In genomic region chr11:577611-577894, GRCh38 we compare ENCODE assay signal across 9 cellular contexts. TPM values are rescaled to one million over a fixed set of nuclear protein-coding genes. Genes with fewer than 3 reads are reported as not detected.
DNase-seq lines count a peak whose midpoint lies in the region; ATAC-seq and TF ChIP-seq lines count a peak whose summit lies in the region.
"Had no signal": no experiment of that assay in that cellular context is flagged by ENCODE, and none has a peak within 500 bp of the region (broad histone marks: within the 10 kb centered on the region; RNA-seq: fewer than 3 reads in every experiment).

No MANE protein-coding gene starts in this region.

- peak overlapping the region; percentile 89 for H3K9ac ChIP-seq in SK-N-SH

- H3K27ac Mint-ChIP-seq in activated T-helper 2 cell treated with anti-CD3 and anti-CD28 coated beads, Interferon-gamma antibody, Interleukin-2, Interleukin-4, amounts not matched to agents 10 μg/mL and 5 μg/mL and 100 μg/mL, durations not matched to agents 14 hours and 24 hours and 36 hours = peak overlapping the region; percentile 87
- H3K27ac Mint-ChIP-seq in stimulated activated naive CD8-positive, alpha-beta T cell treated with anti-CD3 and anti-CD28 coated beads, Interleukin-15, amount 100 ng/mL, for 72 hours = peak overlapping the region; percentile 89 to 95

- H3K9me2 ChIP-seq in SK-N-SH = no peaks in the 10 kb centered on the region

- ATAC-seq in SK-N-SH treated with all-trans-retinoic acid at 6 μM for 48 hours (no peak), HG02759 (IDR thresholded peaks at IDR 0.05; ENCODE audit: unreplicated experiment) (no peak), GM18870 (IDR thresholded peaks at IDR 0.05; ENCODE audit: unreplicated experiment) (no peak)
- ATAC-seq in stimulated activated naive CD8-positive, alpha-beta T cell treated with anti-CD3 and anti-CD28 coated beads, Interleukin-15, amount 100 ng/mL, for 72 hours = no peak

- no peaks in the 10 kb centered on the region for H3F3A ChIP-seq in SK-N-SH (replicated peaks; ENCODE audit: insufficient read depth)

- TF ChIP-seq EP300 in SK-N-SH (IDR thresholded peaks at IDR 0.05; ENCODE audit: borderline replicate concordance in 1 of 2, low read depth in 1 of 2, low read length in 1 of 2) = no peak

- peak overlapping the region; percentile 93 for H3K4me3 Mint-ChIP-seq in activated T-helper 2 cell treated with anti-CD3 and anti-CD28 coated beads, Interferon-gamma antibody, Interleukin-2, Interleukin-4, amounts not matched to agents 10 μg/mL and 5 μg/mL and 100 μg/mL, durations not matched to agents 14 hours and 24 hours and 36 hours (ENCODE audit: low read depth)
- peak overlapping the region; percentile 88 to 93 for H3K4me3 Mint-ChIP-seq in stimulated activated naive CD8-positive, alpha-beta T cell treated with anti-CD3 and anti-CD28 coated beads, Interleukin-15, amount 100 ng/mL, for 72 hours

- intact Hi-C loops in activated T-helper 2 cell treated with anti-CD3 and anti-CD28 coated beads, Interferon-gamma antibody, Interleukin-2, Interleukin-4, amounts not matched to agents 10 μg/mL and 5 μg/mL and 100 μg/mL, durations not matched to agents 14 hours and 24 hours and 36 hours (cut with micrococcal nuclease) = loop anchor here (5.0 kb wide), 1 partner anchor 35 kb away; no protein-coding TSS in a partner anchor

- no peaks in the 10 kb centered on the region for H3K27me3 ChIP-seq in SK-N-SH (ENCODE audit: insufficient read depth)

- CTCF ChIA-PET in SK-N-SH (lab: Yijun Ruan, JAX) = interaction anchor here (0.6 to 2.2 kb wide), 2 partner anchors 23 to 59 kb away, joined by 3 to 9 read pairs; no protein-coding TSS in a partner anchor

- H2AFZ ChIP-seq in SK-N-SH (ENCODE audit: low read depth) = no peak overlapping the region

- H3K4me3 ChIP-seq in SK-N-SH (ENCODE audit: low read depth in 2 of 2, low read length in 1 of 2) (peak overlapping the region; percentile 93 to 98), iPS-18c (ENCODE audit: insufficient read depth, low read depth, low read length) (peak overlapping the region; percentile 87)

- no peak for TF ChIP-seq CTCF in SK-N-SH (IDR thresholded peaks at IDR 0.05)

- POLR2A ChIA-PET in SK-N-SH (lab: Yijun Ruan, JAX) = interaction anchor here (0.9 kb wide), 2 partner anchors 8 to 208 kb away, joined by 3 read pairs; no protein-coding TSS in a partner anchor

- H3K36me3 Mint-ChIP-seq in activated T-helper 2 cell treated with anti-CD3 and anti-CD28 coated beads, Interferon-gamma antibody, Interleukin-2, Interleukin-4, amounts not matched to agents 10 μg/mL and 5 μg/mL and 100 μg/mL, durations not matched to agents 14 hours and 24 hours and 36 hours (ENCODE audit: low read depth) = peaks cover 18% of the 10 kb centered on the region

- WGBS in SK-N-SH (ENCODE audit: low lambda C conversion rate) = 13% methylated on average over 6 of the region's 6 CpGs

- peaks cover 63% of the 10 kb centered on the region for H3K79me2 ChIP-seq in SK-N-SH (ENCODE audit: insufficient read depth)

- DNase-seq in SK-N-SH = no peak
- no peak for DNase-seq in activated T-helper 2 cell treated with anti-CD3 and anti-CD28 coated beads, Interferon-gamma antibody, Interleukin-2, Interleukin-4, amounts not matched to agents 10 μg/mL and 5 μg/mL and 100 μg/mL, durations not matched to agents 14 hours and 24 hours and 36 hours (ENCODE audit: low spot score)
- DNase-seq in stimulated activated naive CD8-positive, alpha-beta T cell treated with anti-CD3 and anti-CD28 coated beads, Interleukin-15, amount 100 ng/mL, for 72 hours = no peak
- DNase-seq in activated effector memory CD4-positive, alpha-beta T cell treated with Interleukin-2 at 50 U/mL for 16 hours = no peak
- DNase-seq: 8988T had no signal

- H3K27ac ChIP-seq in SK-N-SH (ENCODE audit: low read depth in 2 of 2, low read length in 1 of 2) = no peak overlapping the region; a peak in 1 of 4 replicates

- H4K20me1 ChIP-seq in SK-N-SH (ENCODE audit: insufficient read depth) = peaks cover 57% of the 10 kb centered on the region

- no peaks in the 10 kb centered on the region for H3K9me3 ChIP-seq in SK-N-SH
- H3K9me3 ChIP-seq in iPS-18c (ENCODE audit: control insufficient read depth, insufficient read depth, low read length) = no peaks in the 10 kb centered on the region

- H3K4me1 Mint-ChIP-seq in activated T-helper 2 cell treated with anti-CD3 and anti-CD28 coated beads, Interferon-gamma antibody, Interleukin-2, Interleukin-4, amounts not matched to agents 10 μg/mL and 5 μg/mL and 100 μg/mL, durations not matched to agents 14 hours and 24 hours and 36 hours (ENCODE audit: low read depth) = peaks cover 31% of the 10 kb centered on the region
- H3K4me1 Mint-ChIP-seq in stimulated activated naive CD8-positive, alpha-beta T cell treated with anti-CD3 and anti-CD28 coated beads, Interleukin-15, amount 100 ng/mL, for 72 hours = peaks cover 63% of the 10 kb centered on the region

- H3K4me1 ChIP-seq in SK-N-SH (ENCODE audit: control insufficient read depth in 1 of 2, insufficient read depth in 2 of 2, low read depth in 1 of 2, low read length in 1 of 2) = peaks cover 4 to 29% of the 10 kb centered on the region in 2 experiments; a peak in 3 of 4 replicates

- no peaks in the 10 kb centered on the region for H3K9me3 Mint-ChIP-seq in activated T-helper 2 cell treated with anti-CD3 and anti-CD28 coated beads, Interferon-gamma antibody, Interleukin-2, Interleukin-4, amounts not matched to agents 10 μg/mL and 5 μg/mL and 100 μg/mL, durations not matched to agents 14 hours and 24 hours and 36 hours
- H3K9me3 Mint-ChIP-seq in stimulated activated naive CD8-positive, alpha-beta T cell treated with anti-CD3 and anti-CD28 coated beads, Interleukin-15, amount 100 ng/mL, for 72 hours = no peaks in the 10 kb centered on the region

- H3K27me3 Mint-ChIP-seq in activated T-helper 2 cell treated with anti-CD3 and anti-CD28 coated beads, Interferon-gamma antibody, Interleukin-2, Interleukin-4, amounts not matched to agents 10 μg/mL and 5 μg/mL and 100 μg/mL, durations not matched to agents 14 hours and 24 hours and 36 hours (ENCODE audit: low read depth) = peaks cover 5% of the 10 kb centered on the region
- peaks cover 16% of the 10 kb centered on the region for H3K27me3 Mint-ChIP-seq in stimulated activated naive CD8-positive, alpha-beta T cell treated with anti-CD3 and anti-CD28 coated beads, Interleukin-15, amount 100 ng/mL, for 72 hours

- peaks cover 0 to 4% of the 10 kb centered on the region in 2 experiments for H3K36me3 ChIP-seq in SK-N-SH (replicated peaks in 1 of 2; ENCODE audit: control insufficient read depth in 1 of 2, insufficient read depth in 2 of 2, low read length in 1 of 2)

- H3K4me2 ChIP-seq in SK-N-SH = peak overlapping the region; percentile 92

- no peak for TF ChIP-seq RAD21 in SK-N-SH (IDR thresholded peaks at IDR 0.05; ENCODE audit: low read length)

TF ChIP-seq in SK-N-SH treated with all-trans-retinoic acid at 6 μM for 48 hours, 23 proteins besides CTCF, POLR2A, EP300 and RAD21 (continues in another document):
- no peak for TF ChIP-seq SNAI2 (CRISPR knock-in tag; IDR thresholded peaks at IDR 0.05)
- TF ChIP-seq OSR1 (CRISPR knock-in tag; IDR thresholded peaks at IDR 0.05) = no peak
- TF ChIP-seq GLIS3 (CRISPR knock-in tag; IDR thresholded peaks at IDR 0.05) = no peak
- TF ChIP-seq RARB (CRISPR knock-in tag; IDR thresholded peaks at IDR 0.05) = no peak
- TF ChIP-seq TCF4 (CRISPR knock-in tag; IDR thresholded peaks at IDR 0.05; ENCODE audit: borderline replicate concordance) = no peak
- TF ChIP-seq ZNF70 (CRISPR knock-in tag; IDR thresholded peaks at IDR 0.05) = no peak

RNA-seq across cellular contexts. Expression of gene PHRF1, which starts 1.3 kb away (rescaled TPM):
- 18.8 and 22.7 TPM in 2 replicates for polyA plus RNA-seq in SK-N-SH (2012; rRNA removed)
- polyA plus RNA-seq in SK-N-SH (2012; cell fraction: cytosol; rRNA removed) = 9.2 and 13.1 TPM in 2 replicates
- 42.5 and 52.9 TPM in 2 replicates for polyA plus RNA-seq in SK-N-SH (2012; cell fraction: nucleus; rRNA removed)
- total RNA-seq in activated T-helper 2 cell treated with anti-CD3 and anti-CD28 coated beads, Interferon-gamma antibody, Interleukin-2, Interleukin-4, amounts not matched to agents 10 μg/mL and 5 μg/mL and 100 μg/mL, durations not matched to agents 14 hours and 24 hours and 36 hours = 53.7 and 54.0 TPM in 2 replicates

RNA-seq across cellular contexts. Expression of gene RASSF7, which starts 16.8 kb away (rescaled TPM):
- polyA plus RNA-seq in SK-N-SH (2012; rRNA removed) = 19.8 and 24.0 TPM in 2 replicates
- polyA plus RNA-seq in SK-N-SH (2012; cell fraction: cytosol; rRNA removed) = 8.2 and 11.7 TPM in 2 replicates
- polyA plus RNA-seq in SK-N-SH (2012; cell fraction: nucleus; rRNA removed) = 105 and 144 TPM in 2 replicates
- total RNA-seq in activated T-helper 2 cell treated with anti-CD3 and anti-CD28 coated beads, Interferon-gamma antibody, Interleukin-2, Interleukin-4, amounts not matched to agents 10 μg/mL and 5 μg/mL and 100 μg/mL, durations not matched to agents 14 hours and 24 hours and 36 hours = 19.6 and 20.3 TPM in 2 replicates

RNA-seq across cellular contexts. Expression of gene LMNTD2, which starts 17.0 kb away (rescaled TPM):
- 2.4 and 2.6 TPM in 2 replicates for polyA plus RNA-seq in SK-N-SH (2012; rRNA removed)
- 0.60 and 1.3 TPM in 2 replicates for polyA plus RNA-seq in SK-N-SH (2012; cell fraction: cytosol; rRNA removed)
- polyA plus RNA-seq in SK-N-SH (2012; cell fraction: nucleus; rRNA removed) = 30.2 and 47.4 TPM in 2 replicates
- total RNA-seq in activated T-helper 2 cell treated with anti-CD3 and anti-CD28 coated beads, Interferon-gamma antibody, Interleukin-2, Interleukin-4, amounts not matched to agents 10 μg/mL and 5 μg/mL and 100 μg/mL, durations not matched to agents 14 hours and 24 hours and 36 hours = 1.1 and 1.3 TPM in 2 replicates

RNA-seq across cellular contexts. Expression of gene IRF7, which starts 38.2 kb away (rescaled TPM):
- 5.9 and 6.3 TPM in 2 replicates for polyA plus RNA-seq in SK-N-SH (2012; rRNA removed)
- polyA plus RNA-seq in SK-N-SH (2012; cell fraction: cytosol; rRNA removed) = 2.0 and 3.9 TPM in 2 replicates
- polyA plus RNA-seq in SK-N-SH (2012; cell fraction: nucleus; rRNA removed) = 26.4 and 38.4 TPM in 2 replicates
- total RNA-seq in activated T-helper 2 cell treated with anti-CD3 and anti-CD28 coated beads, Interferon-gamma antibody, Interleukin-2, Interleukin-4, amounts not matched to agents 10 μg/mL and 5 μg/mL and 100 μg/mL, durations not matched to agents 14 hours and 24 hours and 36 hours = 26.8 and 30.3 TPM in 2 replicates

RNA-seq across cellular contexts. Expression of gene LRRC56, which starts 40.2 kb away (rescaled TPM):
- polyA plus RNA-seq in SK-N-SH (2012; rRNA removed) = 1.2 and 1.4 TPM in 2 replicates
- 0.30 and 0.52 TPM in 2 replicates for polyA plus RNA-seq in SK-N-SH (2012; cell fraction: cytosol; rRNA removed)
- polyA plus RNA-seq in SK-N-SH (2012; cell fraction: nucleus; rRNA removed) = 5.4 and 6.2 TPM in 2 replicates
- total RNA-seq in activated T-helper 2 cell treated with anti-CD3 and anti-CD28 coated beads, Interferon-gamma antibody, Interleukin-2, Interleukin-4, amounts not matched to agents 10 μg/mL and 5 μg/mL and 100 μg/mL, durations not matched to agents 14 hours and 24 hours and 36 hours = 1.3 and 2.2 TPM in 2 replicates
